In the genomic region with DNA sequence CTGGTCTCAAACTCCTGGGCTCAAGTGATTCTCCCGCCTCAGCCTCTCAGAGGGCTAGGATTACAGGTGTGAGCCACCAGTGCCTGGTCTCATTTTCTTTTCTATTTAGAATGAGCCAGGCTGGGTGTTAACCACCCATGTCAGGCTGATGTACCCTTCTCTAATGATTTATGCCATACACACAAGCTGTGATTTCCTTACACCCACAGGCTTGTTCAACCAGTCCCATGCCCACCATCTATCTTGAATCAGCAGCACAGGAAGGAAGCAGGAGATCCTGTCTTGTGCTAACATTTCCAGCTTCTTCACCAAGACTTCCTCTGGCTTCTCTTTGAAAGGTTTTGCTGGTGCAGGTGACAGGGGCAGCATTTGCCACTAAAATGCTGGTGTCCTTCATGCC, we compare ENCODE assay signal across 13 cellular contexts.
A peak's percentile ranks its signal among the peaks of the same experiment; 100 is the strongest.
DNase-seq lines count a peak whose midpoint lies in the region; ATAC-seq and TF ChIP-seq lines count a peak whose summit lies in the region.
"Had no signal": no experiment of that assay in that cellular context is flagged by ENCODE, and none has a peak within 500 bp of the region (broad histone marks: within the 10 kb centered on the region; RNA-seq: fewer than 3 reads in every experiment).

No MANE protein-coding gene starts in this region.

- H3K9ac ChIP-seq in DND-41 (ENCODE audit: low read depth, low read length) (no peak overlapping the region), trophoblast cell (ENCODE audit: low read length) (no peak overlapping the region)
- H3K9ac ChIP-seq: BLaER1 treated with 17β-estradiol and CSF1 and Interleukin-3, amounts not matched to agents 10 nM and 100 nM had no signal

- H3K4me2 ChIP-seq in DND-41 (ENCODE audit: insufficient read depth, low read length) = no peak overlapping the region
- no peak overlapping the region for H3K4me2 ChIP-seq in trophoblast cell (ENCODE audit: low read length)

- ATAC-seq in DND-41 (ENCODE audit: insufficient read depth, low read depth) (peak; percentile 70), HG03354 (IDR thresholded peaks at IDR 0.05; ENCODE audit: poor library complexity, severe bottlenecking, unreplicated experiment) (no peak)
- ATAC-seq in effector memory CD8-positive, alpha-beta T cell (replicated peaks) = peak; percentile 80
- ATAC-seq: CD8-positive, alpha-beta T cell; K562 had no signal

- no peaks in the 10 kb centered on the region for H3K27me3 Mint-ChIP-seq in effector memory CD8-positive, alpha-beta T cell
- H3K27me3 Mint-ChIP-seq: B cell had no signal

- H3K9me3 ChIP-seq in DND-41 (ENCODE audit: insufficient read depth, low read length, severe bottlenecking) = no peaks in the 10 kb centered on the region
- no peaks in the 10 kb centered on the region for H3K9me3 ChIP-seq in HEK293 (ENCODE audit: control insufficient read depth, insufficient read depth, low read depth, low read length)
- H3K9me3 ChIP-seq in trophoblast cell (ENCODE audit: insufficient read depth, low read depth, low read length) = no peaks in the 10 kb centered on the region
- H3K9me3 ChIP-seq: BLaER1 treated with 17β-estradiol and CSF1 and Interleukin-3, amounts not matched to agents 10 nM and 100 nM had no signal

- peaks cover 37% of the 10 kb centered on the region for H3K4me1 ChIP-seq in DND-41 (ENCODE audit: insufficient read depth, low read length)
- peaks cover 11% of the 10 kb centered on the region for H3K4me1 ChIP-seq in HEK293 (ENCODE audit: control insufficient read depth, insufficient read depth, low read length)
- no peaks in the 10 kb centered on the region for H3K4me1 ChIP-seq in trophoblast cell (ENCODE audit: control insufficient read depth in 1 of 2, insufficient read depth in 2 of 2, low read length in 2 of 2)

- no peaks in the 10 kb centered on the region for H3K36me3 Mint-ChIP-seq in effector memory CD8-positive, alpha-beta T cell (ENCODE audit: insufficient read depth)
- H3K36me3 Mint-ChIP-seq: CD8-positive, alpha-beta T cell had no signal

- H3K79me1 ChIP-seq in trophoblast cell (ENCODE audit: low read length) = no peaks in the 10 kb centered on the region

- no peak overlapping the region for H4K91ac ChIP-seq in trophoblast cell (ENCODE audit: low read depth, low read length)

- no peak overlapping the region for H4K12ac ChIP-seq in trophoblast cell (ENCODE audit: low read depth, low read length)

- no peaks in the 10 kb centered on the region for H3K36me3 ChIP-seq in DND-41 (ENCODE audit: insufficient read depth, low read length)
- no peaks in the 10 kb centered on the region for H3K36me3 ChIP-seq in HEK293 (ENCODE audit: control insufficient read depth in 2 of 2, insufficient read depth in 1 of 2, low read length in 2 of 2)
- no peaks in the 10 kb centered on the region for H3K36me3 ChIP-seq in trophoblast cell (ENCODE audit: control insufficient read depth in 1 of 2, insufficient read depth in 2 of 2, low read length in 2 of 2)
- H3K36me3 ChIP-seq: BLaER1 treated with 17β-estradiol and CSF1 and Interleukin-3, amounts not matched to agents 10 nM and 100 nM had no signal

- DNase-seq in DND-41 (peak; percentile 52), trophoblast cell (no peak), NCI-H146 treated with DMSO at 0.1 percent for 48 hours (lab: John Stamatoyannopoulos, UW; ENCODE audit: unreplicated experiment) (no peak)
- DNase-seq in effector memory CD8-positive, alpha-beta T cell = peak in 1 of 3 experiments; percentile 3
- DNase-seq: CD8-positive, alpha-beta T cell; DMS 273 treated with DMSO at 0.1 percent for 48 hours; GDM1; H9 had no signal

- H2AK5ac ChIP-seq in trophoblast cell (ENCODE audit: low read length) = peak overlapping the region; percentile 52

- H2BK5ac ChIP-seq in trophoblast cell (ENCODE audit: low read depth, low read length, poor library complexity) = no peak overlapping the region

- no peak overlapping the region for H3K4me3 Mint-ChIP-seq in effector memory CD8-positive, alpha-beta T cell
- H3K4me3 Mint-ChIP-seq: B cell; CD8-positive, alpha-beta T cell; H9 had no signal

- no peak overlapping the region for H3K18ac ChIP-seq in trophoblast cell (ENCODE audit: low read length)

- H3K27ac Mint-ChIP-seq in effector memory CD8-positive, alpha-beta T cell = no peak overlapping the region
- H3K27ac Mint-ChIP-seq: B cell; CD8-positive, alpha-beta T cell; H9 had no signal

- H2BK120ac ChIP-seq in trophoblast cell (ENCODE audit: insufficient read depth, low read length, poor library complexity) = no peak overlapping the region

- H3K79me2 ChIP-seq in DND-41 (ENCODE audit: insufficient read depth, low read length) (no peaks in the 10 kb centered on the region), trophoblast cell (ENCODE audit: control insufficient read depth, insufficient read depth, low read length, poor library complexity) (no peaks in the 10 kb centered on the region)

- TF ChIP-seq CTCF in DND-41 (IDR thresholded peaks at IDR 0.05; ENCODE audit: borderline replicate concordance, extremely low read depth, low read length, poor library complexity, severe bottlenecking) (peak; percentile 7), HEK293 (tag by site-specific recombination; IDR thresholded peaks at IDR 0.05) (no peak)

- H2AFZ ChIP-seq in DND-41 (ENCODE audit: low read depth, low read length) = no peak overlapping the region
- no peak overlapping the region for H2AFZ ChIP-seq in trophoblast cell (ENCODE audit: insufficient read depth, low read length, poor library complexity)

- no peak overlapping the region for H4K8ac ChIP-seq in trophoblast cell (ENCODE audit: low read depth, low read length)

- POLR2A ChIA-PET in HEK293 (lab: Yijun Ruan, JAX) = no interaction called here

- H4K20me1 ChIP-seq in DND-41 (ENCODE audit: insufficient read depth, low read length) = no peaks in the 10 kb centered on the region
- H4K20me1 ChIP-seq: BLaER1 treated with 17β-estradiol and CSF1 and Interleukin-3, amounts not matched to agents 10 nM and 100 nM had no signal

- peaks cover 19 to 21% of the 10 kb centered on the region in 2 donors for H3K4me1 Mint-ChIP-seq in effector memory CD8-positive, alpha-beta T cell (ENCODE audit: low read depth in 2 of 2)
- H3K4me1 Mint-ChIP-seq: B cell, H9 had no signal

- CTCF ChIA-PET in HEK293 (lab: Yijun Ruan, JAX) = no interaction called here

- H3K4me3 ChIP-seq in DND-41 (ENCODE audit: low read depth in 1 of 2, low read length in 2 of 2) (no peak overlapping the region), HEK293 (ENCODE audit: low read depth, low read length) (no peak overlapping the region), trophoblast cell (ENCODE audit: low read depth, low read length) (no peak overlapping the region)
- H3K4me3 ChIP-seq: BLaER1 treated with 17β-estradiol and CSF1 and Interleukin-3, amounts not matched to agents 10 nM and 100 nM; K562 had no signal

- no peak overlapping the region for H3K4ac ChIP-seq in trophoblast cell (ENCODE audit: low read depth, low read length)

- no peaks in the 10 kb centered on the region for H3K27me3 ChIP-seq in DND-41 (ENCODE audit: insufficient read depth, low read length, poor library complexity)
- no peaks in the 10 kb centered on the region for H3K27me3 ChIP-seq in trophoblast cell (ENCODE audit: insufficient read depth, low read length)
- H3K27me3 ChIP-seq: BLaER1 treated with 17β-estradiol and CSF1 and Interleukin-3, amounts not matched to agents 10 nM and 100 nM had no signal

- no peak overlapping the region for H3K14ac ChIP-seq in trophoblast cell (ENCODE audit: low read length)

- no peaks in the 10 kb centered on the region for H3K9me3 Mint-ChIP-seq in effector memory CD8-positive, alpha-beta T cell
- H3K9me3 Mint-ChIP-seq: CD8-positive, alpha-beta T cell; H9 had no signal

- no CpG with 5 or more reads among the region's 1 CpG for WGBS in trophoblast cell (ENCODE audit: extremely low coverage, insufficient coverage, insufficient read length)

- no peak overlapping the region for H3K23ac ChIP-seq in trophoblast cell (ENCODE audit: low read length)

- 0 out of 2 replicates have a peak overlapping the region, but pooled peaks have one; percentile 37 for H3K27ac ChIP-seq in DND-41 (ENCODE audit: low read length)
- no peak overlapping the region for H3K27ac ChIP-seq in HEK293 (ENCODE audit: extremely low read depth, low read depth, low read length)
- H3K27ac ChIP-seq in trophoblast cell (ENCODE audit: low read depth, low read length) = no peak overlapping the region
- H3K27ac ChIP-seq: BLaER1 treated with 17β-estradiol and CSF1 and Interleukin-3, amounts not matched to agents 10 nM and 100 nM had no signal

- H2BK12ac ChIP-seq in trophoblast cell (ENCODE audit: low read length) = no peak overlapping the region

TF ChIP-seq in HEK293, 187 proteins besides CTCF, POLR2A, EP300 and RAD21:
- no peak for TF ChIP-seq ZNF670 (tag by site-specific recombination; IDR thresholded peaks at IDR 0.05; ENCODE audit: low read depth)
- TF ChIP-seq ZFHX2 (tag by site-specific recombination; conservative IDR thresholded peaks at IDR 0.05) = 0 out of 2 replicates have a peak, but pooled peaks have one; percentile 18
